ENCODE assay signal across 21 cellular contexts in genomic region chr2:20115902-20116301, GRCh38.
"Had no signal": no experiment of that assay in that cellular context is flagged by ENCODE, and none has a peak within 500 bp of the region (broad histone marks: within the 10 kb centered on the region; RNA-seq: fewer than 3 reads in every experiment).

No MANE protein-coding gene starts in this region.

- DNase-seq: activated CD4-positive, alpha-beta T cell treated with anti-CD3 and anti-CD28 coated beads for 36 hours; activated CD4-positive, alpha-beta T cell treated with anti-CD3 and anti-CD28 coated beads, Interleukin-2, amount 50 U/mL, for 48 hours; activated gamma-delta T cell treated with Interleukin-2 at 50 U/mL for 16 hours; activated T-cell treated with anti-CD3 and anti-CD28 coated beads for 4 hours; adrenal gland; effector CD8-positive, alpha-beta T cell; esophagus squamous epithelium; left cardiac atrium; lower lobe of right lung; nucleus accumbens; retina; stimulated activated CD4-positive, alpha-beta T cell treated with anti-CD3 and anti-CD28 coated beads, Interleukin-15, amount 100 ng/mL, for 24 hours; stimulated activated CD4-positive, alpha-beta T cell treated with anti-CD3 and anti-CD28 coated beads, Interleukin-2, amount 100 ng/mL, for 48 hours; stomach; testis had no signal

- ATAC-seq: activated CD4-positive, alpha-beta T cell treated with anti-CD3 and anti-CD28 coated beads for 36 hours; activated naive CD4-positive, alpha-beta T cell treated with anti-CD3 and anti-CD28 coated beads, Interleukin-2, amount 50 U/mL, for 72 hours; left cardiac atrium; lower lobe of right lung; WTC11 had no signal

- H3K36me3 ChIP-seq: adrenal gland, esophagus squamous epithelium, lower lobe of right lung, stomach had no signal

- H3K27ac Mint-ChIP-seq: activated CD4-positive, alpha-beta T cell treated with anti-CD3 and anti-CD28 coated beads for 36 hours; activated naive CD4-positive, alpha-beta T cell treated with anti-CD3 and anti-CD28 coated beads, Interleukin-2, amount 50 U/mL, for 72 hours; activated T-helper 1 cell treated with anti-CD3 and anti-CD28 coated beads, Interleukin-12 subunit alpha, Interleukin-12 subunit beta, Interleukin-2, Interleukin-4 antibody, amounts not matched to agents 30 ng/mL and 10 ng/mL and 1 ng/mL, durations not matched to agents 14 hours and 24 hours and 36 hours; dendritic cell treated with granulocyte-macrophage colony-stimulating factor and Interleukin-4, amounts not matched to agents 40 ng/mL and 50 ng/mL, for 4 days; mesothelial cell of epicardium; nephron; WTC11 had no signal

- H3K27me3 Mint-ChIP-seq: dendritic cell treated with granulocyte-macrophage colony-stimulating factor and Interleukin-4, amounts not matched to agents 40 ng/mL and 50 ng/mL, for 4 days had no signal

- H3K27me3 ChIP-seq: adrenal gland, esophagus squamous epithelium, stomach, testis had no signal

- H3K4me1 ChIP-seq: adrenal gland, lower lobe of right lung, testis had no signal

- H3K27ac ChIP-seq: adrenal gland, lower lobe of right lung, stomach, testis had no signal

- H3K4me1 Mint-ChIP-seq: activated CD4-positive, alpha-beta T cell treated with anti-CD3 and anti-CD28 coated beads for 36 hours; WTC11 had no signal

- H3K9me3 Mint-ChIP-seq: activated naive CD4-positive, alpha-beta T cell treated with anti-CD3 and anti-CD28 coated beads, Interleukin-2, amount 50 U/mL, for 72 hours; activated T-helper 1 cell treated with anti-CD3 and anti-CD28 coated beads, Interleukin-12 subunit alpha, Interleukin-12 subunit beta, Interleukin-2, Interleukin-4 antibody, amounts not matched to agents 30 ng/mL and 10 ng/mL and 1 ng/mL, durations not matched to agents 14 hours and 24 hours and 36 hours; dendritic cell treated with granulocyte-macrophage colony-stimulating factor and Interleukin-4, amounts not matched to agents 40 ng/mL and 50 ng/mL, for 4 days; mesothelial cell of epicardium; nephron; WTC11 had no signal

- H3K36me3 Mint-ChIP-seq: activated naive CD4-positive, alpha-beta T cell treated with anti-CD3 and anti-CD28 coated beads, Interleukin-2, amount 50 U/mL, for 72 hours; mesothelial cell of epicardium; WTC11 had no signal

- H3K9me3 ChIP-seq: adrenal gland, esophagus squamous epithelium, lower lobe of right lung, stomach, testis had no signal

- H3K4me3 Mint-ChIP-seq: activated CD4-positive, alpha-beta T cell treated with anti-CD3 and anti-CD28 coated beads for 36 hours; activated T-helper 1 cell treated with anti-CD3 and anti-CD28 coated beads, Interleukin-12 subunit alpha, Interleukin-12 subunit beta, Interleukin-2, Interleukin-4 antibody, amounts not matched to agents 30 ng/mL and 10 ng/mL and 1 ng/mL, durations not matched to agents 14 hours and 24 hours and 36 hours; dendritic cell treated with granulocyte-macrophage colony-stimulating factor and Interleukin-4, amounts not matched to agents 40 ng/mL and 50 ng/mL, for 4 days; mesothelial cell of epicardium; nephron; WTC11 had no signal

- H3K4me3 ChIP-seq: adrenal gland, esophagus squamous epithelium, lower lobe of right lung, stomach, testis had no signal
